In genomic region chr16:67278773-67279295, GRCh38 we compare ENCODE assay signal across 1 cellular context.
TF ChIP-seq lines count a peak whose summit lies in the region.

No MANE protein-coding gene starts in this region.

TF ChIP-seq in HepG2, 621 proteins besides CTCF, POLR2A, EP300 and RAD21 (continued from another document and continues in another):
- TF ChIP-seq, protein P1, sequence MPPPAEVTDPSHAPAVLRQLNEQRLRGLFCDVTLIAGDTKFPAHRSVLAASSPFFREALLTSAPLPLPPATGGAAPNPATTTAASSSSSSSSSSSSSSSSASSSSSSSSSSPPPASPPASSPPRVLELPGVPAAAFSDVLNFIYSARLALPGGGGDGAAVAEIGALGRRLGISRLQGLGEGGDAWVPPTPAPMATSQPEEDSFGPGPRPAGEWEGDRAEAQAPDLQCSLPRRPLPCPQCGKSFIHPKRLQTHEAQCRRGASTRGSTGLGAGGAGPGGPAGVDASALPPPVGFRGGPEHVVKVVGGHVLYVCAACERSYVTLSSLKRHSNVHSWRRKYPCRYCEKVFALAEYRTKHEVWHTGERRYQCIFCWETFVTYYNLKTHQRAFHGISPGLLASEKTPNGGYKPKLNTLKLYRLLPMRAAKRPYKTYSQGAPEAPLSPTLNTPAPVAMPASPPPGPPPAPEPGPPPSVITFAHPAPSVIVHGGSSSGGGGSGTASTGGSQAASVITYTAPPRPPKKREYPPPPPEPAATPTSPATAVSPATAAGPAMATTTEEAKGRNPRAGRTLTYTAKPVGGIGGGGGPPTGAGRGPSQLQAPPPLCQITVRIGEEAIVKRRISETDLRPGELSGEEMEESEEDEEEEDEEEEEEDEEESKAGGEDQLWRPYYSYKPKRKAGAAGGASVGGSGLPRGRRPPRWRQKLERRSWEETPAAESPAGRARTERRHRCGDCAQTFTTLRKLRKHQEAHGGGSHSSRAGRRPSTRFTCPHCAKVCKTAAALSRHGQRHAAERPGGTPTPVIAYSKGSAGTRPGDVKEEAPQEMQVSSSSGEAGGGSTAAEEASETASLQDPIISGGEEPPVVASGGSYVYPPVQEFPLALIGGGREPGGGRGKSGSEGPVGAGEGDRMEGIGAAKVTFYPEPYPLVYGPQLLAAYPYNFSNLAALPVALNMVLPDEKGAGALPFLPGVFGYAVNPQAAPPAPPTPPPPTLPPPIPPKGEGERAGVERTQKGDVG (CRISPR knock-in tag; IDR thresholded peaks at IDR 0.05; ENCODE audit: borderline replicate concordance) = no peak
- TF ChIP-seq DBP (CRISPR knock-in tag; IDR thresholded peaks at IDR 0.05; ENCODE audit: not compliant biosample characterization) (no peak), ZNF337 (CRISPR knock-in tag; IDR thresholded peaks at IDR 0.05; ENCODE audit: borderline replicate concordance, low read depth) (no peak), SOX6 (IDR thresholded peaks at IDR 0.05) (no peak), SOX6 (CRISPR knock-in tag; IDR thresholded peaks at IDR 0.05) (no peak), ZNF264 (CRISPR knock-in tag; IDR thresholded peaks at IDR 0.05) (no peak), ZNF251 (CRISPR knock-in tag; IDR thresholded peaks at IDR 0.05) (no peak), ZNF496 (CRISPR knock-in tag; IDR thresholded peaks at IDR 0.05; ENCODE audit: insufficient replicate concordance) (no peak), ZBTB42 (CRISPR knock-in tag; IDR thresholded peaks at IDR 0.05) (peak; percentile 77; the same call in 1 of the 2 replicates), ZNF737 (CRISPR knock-in tag; IDR thresholded peaks at IDR 0.05; ENCODE audit: borderline replicate concordance) (no peak), ZNF780A (CRISPR knock-in tag; IDR thresholded peaks at IDR 0.05) (no peak; the same call in 1 of the 2 replicates), CC2D1A (CRISPR knock-in tag; IDR thresholded peaks at IDR 0.05) (no peak), FOXA3 (CRISPR knock-in tag; IDR thresholded peaks at IDR 0.05) (no peak; the same call in 1 of the 2 replicates), ZNF567 (CRISPR knock-in tag; IDR thresholded peaks at IDR 0.05; ENCODE audit: borderline replicate concordance) (no peak), MAX (IDR thresholded peaks at IDR 0.05) (peak; percentile 70; the same call in 1 of the 2 replicates), ZNF138 (CRISPR knock-in tag; IDR thresholded peaks at IDR 0.05; ENCODE audit: low read depth) (no peak), KMT2B (CRISPR knock-in tag; IDR thresholded peaks at IDR 0.05) (0 out of 2 replicates have a peak, but pooled peaks have one; percentile 39), TERF1 (CRISPR knock-in tag; IDR thresholded peaks at IDR 0.05) (no peak), TFE3 (CRISPR knock-in tag; IDR thresholded peaks at IDR 0.05) (no peak; the same call in 1 of the 2 replicates), CEBPB (IDR thresholded peaks at IDR 0.05; ENCODE audit: borderline replicate concordance, low read depth, low read length) (no peak), TAF15 (IDR thresholded peaks at IDR 0.05; ENCODE audit: low read depth, low read length, poor library complexity, severe bottlenecking) (no peak), ZNF605 (CRISPR knock-in tag; IDR thresholded peaks at IDR 0.05) (no peak), HMG20B (CRISPR knock-in tag; conservative IDR thresholded peaks at IDR 0.05) (no peak), SKIL (CRISPR knock-in tag; IDR thresholded peaks at IDR 0.05; ENCODE audit: borderline replicate concordance) (no peak), ZFP36L2 (CRISPR knock-in tag; IDR thresholded peaks at IDR 0.05) (no peak), ZNF33A (CRISPR knock-in tag; IDR thresholded peaks at IDR 0.05; ENCODE audit: borderline replicate concordance) (no peak), KAT2B (IDR thresholded peaks at IDR 0.05; ENCODE audit: borderline replicate concordance, low read depth, low read length) (no peak), RBAK (CRISPR knock-in tag; IDR thresholded peaks at IDR 0.05) (no peak), CREM (IDR thresholded peaks at IDR 0.05) (no peak), CREM (CRISPR knock-in tag; IDR thresholded peaks at IDR 0.05) (no peak), RCOR2 (CRISPR knock-in tag; IDR thresholded peaks at IDR 0.05) (no peak), TOPORS (CRISPR knock-in tag; IDR thresholded peaks at IDR 0.05) (no peak), ZSCAN20 (CRISPR knock-in tag; IDR thresholded peaks at IDR 0.05; ENCODE audit: borderline replicate concordance) (no peak), EHMT2 (IDR thresholded peaks at IDR 0.05; ENCODE audit: borderline replicate concordance, low read depth, low read length) (no peak), FOXO4 (CRISPR knock-in tag; conservative IDR thresholded peaks at IDR 0.05) (no peak), IKZF1 (IDR thresholded peaks at IDR 0.05) (no peak), ZNF350 (CRISPR knock-in tag; IDR thresholded peaks at IDR 0.05; ENCODE audit: borderline replicate concordance, low read depth) (no peak), ARNT (IDR thresholded peaks at IDR 0.05) (no peak), ZNF468 (CRISPR knock-in tag; IDR thresholded peaks at IDR 0.05) (no peak), HIVEP1 (CRISPR knock-in tag; IDR thresholded peaks at IDR 0.05) (no peak), MATR3 (CRISPR knock-in tag; IDR thresholded peaks at IDR 0.05) (no peak), ZFYVE20 (CRISPR knock-in tag; IDR thresholded peaks at IDR 0.05; ENCODE audit: borderline replicate concordance, low read depth) (no peak), SIN3B (IDR thresholded peaks at IDR 0.05; ENCODE audit: low read length) (no peak), NFIC (IDR thresholded peaks at IDR 0.05; ENCODE audit: low read length) (no peak), ZEB1 (IDR thresholded peaks at IDR 0.05; ENCODE audit: insufficient replicate concordance, low read depth) (no peak), EED (CRISPR knock-in tag; IDR thresholded peaks at IDR 0.05) (no peak), ZNF878 (CRISPR knock-in tag; IDR thresholded peaks at IDR 0.05) (no peak), ZNF274 (CRISPR knock-in tag; IDR thresholded peaks at IDR 0.05) (no peak), HOXD1 (CRISPR knock-in tag; IDR thresholded peaks at IDR 0.05) (peak; percentile 82; the same call in 1 of the 2 replicates), ZNF879 (CRISPR knock-in tag; IDR thresholded peaks at IDR 0.05) (0 out of 2 replicates have a peak, but pooled peaks have one; percentile 66), DRAP1 (CRISPR knock-in tag; IDR thresholded peaks at IDR 0.05) (no peak), CENPX (CRISPR knock-in tag; IDR thresholded peaks at IDR 0.05) (no peak)
- TF ChIP-seq, protein P2, sequence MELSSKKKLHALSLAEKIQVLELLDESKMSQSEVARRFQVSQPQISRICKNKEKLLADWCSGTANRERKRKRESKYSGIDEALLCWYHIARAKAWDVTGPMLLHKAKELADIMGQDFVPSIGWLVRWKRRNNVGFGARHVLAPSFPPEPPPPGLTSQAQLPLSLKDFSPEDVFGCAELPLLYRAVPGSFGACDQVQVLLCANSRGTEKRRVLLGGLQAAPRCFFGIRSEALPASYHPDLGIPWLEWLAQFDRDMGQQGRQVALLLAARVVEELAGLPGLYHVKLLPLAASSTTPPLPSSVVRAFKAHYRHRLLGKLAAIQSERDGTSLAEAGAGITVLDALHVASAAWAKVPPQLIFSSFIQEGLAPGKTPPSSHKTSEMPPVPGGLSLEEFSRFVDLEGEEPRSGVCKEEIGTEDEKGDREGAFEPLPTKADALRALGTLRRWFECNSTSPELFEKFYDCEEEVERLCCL (CRISPR knock-in tag; IDR thresholded peaks at IDR 0.05; ENCODE audit: borderline replicate concordance) = no peak; the same call in 1 of the 2 replicates
- TF ChIP-seq, protein P3, sequence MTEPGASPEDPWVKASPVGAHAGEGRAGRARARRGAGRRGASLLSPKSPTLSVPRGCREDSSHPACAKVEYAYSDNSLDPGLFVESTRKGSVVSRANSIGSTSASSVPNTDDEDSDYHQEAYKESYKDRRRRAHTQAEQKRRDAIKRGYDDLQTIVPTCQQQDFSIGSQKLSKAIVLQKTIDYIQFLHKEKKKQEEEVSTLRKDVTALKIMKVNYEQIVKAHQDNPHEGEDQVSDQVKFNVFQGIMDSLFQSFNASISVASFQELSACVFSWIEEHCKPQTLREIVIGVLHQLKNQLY (CRISPR knock-in tag; IDR thresholded peaks at IDR 0.05) = no peak
- TF ChIP-seq, protein P4, sequence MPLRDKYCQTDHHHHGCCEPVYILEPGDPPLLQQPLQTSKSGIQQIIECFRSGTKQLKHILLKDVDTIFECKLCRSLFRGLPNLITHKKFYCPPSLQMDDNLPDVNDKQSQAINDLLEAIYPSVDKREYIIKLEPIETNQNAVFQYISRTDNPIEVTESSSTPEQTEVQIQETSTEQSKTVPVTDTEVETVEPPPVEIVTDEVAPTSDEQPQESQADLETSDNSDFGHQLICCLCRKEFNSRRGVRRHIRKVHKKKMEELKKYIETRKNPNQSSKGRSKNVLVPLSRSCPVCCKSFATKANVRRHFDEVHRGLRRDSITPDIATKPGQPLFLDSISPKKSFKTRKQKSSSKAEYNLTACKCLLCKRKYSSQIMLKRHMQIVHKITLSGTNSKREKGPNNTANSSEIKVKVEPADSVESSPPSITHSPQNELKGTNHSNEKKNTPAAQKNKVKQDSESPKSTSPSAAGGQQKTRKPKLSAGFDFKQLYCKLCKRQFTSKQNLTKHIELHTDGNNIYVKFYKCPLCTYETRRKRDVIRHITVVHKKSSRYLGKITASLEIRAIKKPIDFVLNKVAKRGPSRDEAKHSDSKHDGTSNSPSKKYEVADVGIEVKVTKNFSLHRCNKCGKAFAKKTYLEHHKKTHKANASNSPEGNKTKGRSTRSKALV (CRISPR knock-in tag; IDR thresholded peaks at IDR 0.05) = peak; percentile 61; the same call in 1 of the 2 replicates
- TF ChIP-seq, protein P5, sequence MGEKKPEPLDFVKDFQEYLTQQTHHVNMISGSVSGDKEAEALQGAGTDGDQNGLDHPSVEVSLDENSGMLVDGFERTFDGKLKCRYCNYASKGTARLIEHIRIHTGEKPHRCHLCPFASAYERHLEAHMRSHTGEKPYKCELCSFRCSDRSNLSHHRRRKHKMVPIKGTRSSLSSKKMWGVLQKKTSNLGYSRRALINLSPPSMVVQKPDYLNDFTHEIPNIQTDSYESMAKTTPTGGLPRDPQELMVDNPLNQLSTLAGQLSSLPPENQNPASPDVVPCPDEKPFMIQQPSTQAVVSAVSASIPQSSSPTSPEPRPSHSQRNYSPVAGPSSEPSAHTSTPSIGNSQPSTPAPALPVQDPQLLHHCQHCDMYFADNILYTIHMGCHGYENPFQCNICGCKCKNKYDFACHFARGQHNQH (CRISPR knock-in tag; IDR thresholded peaks at IDR 0.05) = peak; percentile 34; the same call in 1 of the 2 replicates
- TF ChIP-seq, protein P6, sequence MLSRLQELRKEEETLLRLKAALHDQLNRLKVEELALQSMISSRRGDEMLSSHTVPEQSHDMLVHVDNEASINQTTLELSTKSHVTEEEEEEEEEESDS (CRISPR knock-in tag; IDR thresholded peaks at IDR 0.05; ENCODE audit: borderline replicate concordance) = no peak
